25 cellular contexts compared by ENCODE assay signal in genomic region chr3:171058058-171058457, GRCh38. TPM values are rescaled to one million over a fixed set of nuclear protein-coding genes. Genes with fewer than 3 reads are reported as not detected.
A peak's percentile ranks its signal among the peaks of the same experiment; 100 is the strongest.
DNase-seq lines count a peak whose midpoint lies in the region; ATAC-seq and TF ChIP-seq lines count a peak whose summit lies in the region.
"Had no signal": no experiment of that assay in that cellular context is flagged by ENCODE, and none has a peak within 500 bp of the region (broad histone marks: within the 10 kb centered on the region; RNA-seq: fewer than 3 reads in every experiment).

No MANE protein-coding gene starts in this region.

- H3K9me3 Mint-ChIP-seq in stimulated activated effector memory CD8-positive, alpha-beta T cell treated with anti-CD3 and anti-CD28 coated beads, Interleukin-12 subunit alpha, Interleukin-12 subunit beta, amount 100 ng/mL, for 72 hours = no peaks in the 10 kb centered on the region
- H3K9me3 Mint-ChIP-seq: activated naive CD8-positive, alpha-beta T cell treated with anti-CD3 and anti-CD28 coated beads, Interleukin-2, amount 10 ng/mL, durations not matched to agents 7 days and 5 days; memory B cell had no signal

- H3K27ac ChIP-seq in ACC112 (ENCODE audit: low read depth, low read length) = peak overlapping the region; percentile 23; the same call in 1 of the 2 replicates
- H3K27ac ChIP-seq: BLaER1 treated with 17β-estradiol and CSF1 and Interleukin-3, amounts not matched to agents 10 nM and 100 nM; HL-60 had no signal

- no peaks in the 10 kb centered on the region for H3K79me2 ChIP-seq in ACC112 (ENCODE audit: control insufficient read depth, insufficient read depth, low read length, unreplicated experiment)

- H3K27me3 ChIP-seq in ACC112 (ENCODE audit: insufficient read depth, low read length) = no peaks in the 10 kb centered on the region
- H3K27me3 ChIP-seq: BLaER1 treated with 17β-estradiol and CSF1 and Interleukin-3, amounts not matched to agents 10 nM and 100 nM had no signal

- H3K27ac Mint-ChIP-seq in stimulated activated effector memory CD8-positive, alpha-beta T cell treated with anti-CD3 and anti-CD28 coated beads, Interleukin-12 subunit alpha, Interleukin-12 subunit beta, amount 100 ng/mL, for 72 hours = no peak overlapping the region
- H3K27ac Mint-ChIP-seq: activated naive CD8-positive, alpha-beta T cell treated with anti-CD3 and anti-CD28 coated beads, Interleukin-2, amount 10 ng/mL, durations not matched to agents 7 days and 5 days; memory B cell had no signal

- peak; percentile 62 for DNase-seq in HCEC 1CT
- DNase-seq in astrocyte of the cerebellum (ENCODE audit: low read depth) = peak; percentile 12
- DNase-seq in fibroblast of the aortic adventitia (ENCODE audit: low read depth) = peak; percentile 81
- DNase-seq in GM19238 (ENCODE audit: insufficient read length, low spot score) = no peak
- DNase-seq in mucosa of gallbladder (ENCODE audit: low spot score) = no peak
- no peak for DNase-seq in stimulated activated effector memory CD8-positive, alpha-beta T cell treated with anti-CD3 and anti-CD28 coated beads, Interleukin-12 subunit alpha, Interleukin-12 subunit beta, amount 100 ng/mL, for 72 hours (ENCODE audit: low spot score in 2 of 2)
- DNase-seq in NCI-H82 (lab: John Stamatoyannopoulos, UW) = no peak
- DNase-seq: 8988T; activated CD4-positive, alpha-beta T cell treated with anti-CD3 and anti-CD28 coated beads, Interleukin-2, amount 50 U/mL, for 4 hours; activated effector memory CD4-positive, alpha-beta T cell treated with Interleukin-2 at 50 U/mL for 16 hours; activated naive CD8-positive, alpha-beta T cell treated with anti-CD3 and anti-CD28 coated beads, Interleukin-2, amount 10 ng/mL, durations not matched to agents 7 days and 5 days; NCI-H1436; NCI-H524; occipital lobe; stimulated activated CD4-positive, alpha-beta T cell treated with anti-CD3 and anti-CD28 coated beads, Interleukin-4, amount 100 ng/mL, for 1 hour; stimulated activated naive CD4-positive, alpha-beta T cell treated with Interleukin-2 at 50 U/mL for 16 hours; T-helper 2 cell had no signal

- H3K4me3 ChIP-seq in ACC112 (ENCODE audit: low read depth, low read length) = no peak overlapping the region
- no peak overlapping the region for H3K4me3 ChIP-seq in astrocyte of the cerebellum (ENCODE audit: low read depth, low read length)
- H3K4me3 ChIP-seq in fibroblast of the aortic adventitia (ENCODE audit: low read depth, low read length) = no peak overlapping the region
- H3K4me3 ChIP-seq: BLaER1 treated with 17β-estradiol and CSF1 and Interleukin-3, amounts not matched to agents 10 nM and 100 nM; smooth muscle cell had no signal

- in situ Hi-C loops in astrocyte of the cerebellum (cut with HindIII; ENCODE audit: low sequenced_read_pairs) = no loop called here

- no peak for TF ChIP-seq CTCF in astrocyte of the cerebellum (IDR thresholded peaks at IDR 0.05; ENCODE audit: low read depth, low read length, missing control alignments)
- TF ChIP-seq CTCF in fibroblast of the aortic adventitia (IDR thresholded peaks at IDR 0.05; ENCODE audit: insufficient read depth, low read length) = no peak

- no peak overlapping the region for H3K4me3 Mint-ChIP-seq in stimulated activated effector memory CD8-positive, alpha-beta T cell treated with anti-CD3 and anti-CD28 coated beads, Interleukin-12 subunit alpha, Interleukin-12 subunit beta, amount 100 ng/mL, for 72 hours
- H3K4me3 Mint-ChIP-seq: activated naive CD8-positive, alpha-beta T cell treated with anti-CD3 and anti-CD28 coated beads, Interleukin-2, amount 10 ng/mL, durations not matched to agents 7 days and 5 days; memory B cell had no signal

- peaks cover 39% of the 10 kb centered on the region for H3K4me1 ChIP-seq in ACC112 (ENCODE audit: control insufficient read depth, insufficient read depth, low read length, unreplicated experiment)
- H3K4me1 ChIP-seq: BLaER1 treated with 17β-estradiol and CSF1 and Interleukin-3, amounts not matched to agents 10 nM and 100 nM had no signal

- H2AFZ ChIP-seq in ACC112 (ENCODE audit: low read length, unreplicated experiment) = no peak overlapping the region

- ATAC-seq in stimulated activated effector memory CD8-positive, alpha-beta T cell treated with anti-CD3 and anti-CD28 coated beads, Interleukin-12 subunit alpha, Interleukin-12 subunit beta, amount 100 ng/mL, for 72 hours = no peak

- H3K36me3 Mint-ChIP-seq in stimulated activated effector memory CD8-positive, alpha-beta T cell treated with anti-CD3 and anti-CD28 coated beads, Interleukin-12 subunit alpha, Interleukin-12 subunit beta, amount 100 ng/mL, for 72 hours = peaks cover 4% of the 10 kb centered on the region
- H3K36me3 Mint-ChIP-seq: memory B cell had no signal

- H3K36me3 ChIP-seq in ACC112 (ENCODE audit: insufficient read depth, low read length) = no peaks in the 10 kb centered on the region
- H3K36me3 ChIP-seq: BLaER1 treated with 17β-estradiol and CSF1 and Interleukin-3, amounts not matched to agents 10 nM and 100 nM had no signal

- H3K4me1 Mint-ChIP-seq in stimulated activated effector memory CD8-positive, alpha-beta T cell treated with anti-CD3 and anti-CD28 coated beads, Interleukin-12 subunit alpha, Interleukin-12 subunit beta, amount 100 ng/mL, for 72 hours = no peaks in the 10 kb centered on the region
- H3K4me1 Mint-ChIP-seq: activated naive CD8-positive, alpha-beta T cell treated with anti-CD3 and anti-CD28 coated beads, Interleukin-2, amount 10 ng/mL, durations not matched to agents 7 days and 5 days; memory B cell had no signal

RNA-seq across cellular contexts. Expression of gene SLC2A2, which starts 31.5 kb away (rescaled TPM):
- total RNA-seq in fibroblast of the aortic adventitia (ENCODE audit: low replicate concordance) (not detected in 2 replicates), mucosa of gallbladder (22.4 TPM)
- total RNA-seq: activated naive CD8-positive, alpha-beta T cell treated with anti-CD3 and anti-CD28 coated beads, Interleukin-2, amount 10 ng/mL, durations not matched to agents 7 days and 5 days; cardiac septum; occipital lobe; RPMI7951; SK-MEL-5; smooth muscle cell had no signal

Comparison
In these comparisons a context has a peak if more than half of its experiments do, and no peak if none do; other contexts are left out.
1. DNase-seq: peak in HCEC 1CT (single experiment), astrocyte of the cerebellum (single experiment) and fibroblast of the aortic adventitia (single experiment); none in GM19238 (single experiment), mucosa of gallbladder (single experiment), stimulated activated effector memory CD8-positive, alpha-beta T cell treated with anti-CD3 and anti-CD28 coated beads, Interleukin-12 subunit alpha, Interleukin-12 subunit beta, amount 100 ng/mL, for 72 hours (0 of 2) and NCI-H82 (single experiment).
2. RNA of gene SLC2A2, which starts 31.5 kb away (total RNA-seq): 22.4 TPM in mucosa of gallbladder (single experiment); not detected in fibroblast of the aortic adventitia; every median in the first group is over 10 times any median in the second.